ENCODE assay signal across 9 cellular contexts in the genomic region with DNA sequence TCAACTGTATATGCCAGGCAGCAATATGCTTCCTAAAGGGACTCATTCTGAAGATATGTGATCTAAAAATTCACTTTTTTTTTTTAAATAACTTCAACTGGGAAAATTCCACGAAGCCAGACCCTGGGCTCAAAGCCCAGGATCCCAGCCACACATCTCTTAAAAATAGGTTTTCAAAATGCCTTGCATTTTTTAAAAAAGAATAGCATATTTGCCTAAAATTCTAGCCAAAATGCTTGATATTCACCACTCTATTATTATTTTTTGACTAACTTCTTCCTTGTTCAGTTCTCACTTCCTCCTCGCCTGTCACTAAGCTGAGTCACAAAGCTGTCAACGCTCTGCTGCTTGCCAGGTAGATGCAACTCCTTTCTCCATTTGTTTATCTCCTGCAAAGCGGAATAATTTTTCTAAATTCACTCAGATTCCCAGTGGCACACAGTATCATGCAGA.
DNase-seq lines count a peak whose midpoint lies in the region; ATAC-seq and TF ChIP-seq lines count a peak whose summit lies in the region.
"Had no signal": no experiment of that assay in that cellular context is flagged by ENCODE, and none has a peak within 500 bp of the region (broad histone marks: within the 10 kb centered on the region; RNA-seq: fewer than 3 reads in every experiment).

No MANE protein-coding gene starts in this region.

- DNase-seq in EH (ENCODE audit: low read depth), result peak; percentile 83
- peak; percentile 50 for DNase-seq in inferior parietal cortex (ENCODE audit: extremely low spot score)
- no peak for DNase-seq in NCI-H2107 treated with DMSO at 0.1 percent for 48 hours (lab: John Stamatoyannopoulos, UW; ENCODE audit: unreplicated experiment)
- DNase-seq in NCI-H510A treated with DMSO at 0.1 percent for 48 hours (lab: John Stamatoyannopoulos, UW), result no peak
- no peak for DNase-seq in COLO829 (ENCODE audit: low spot score)
- no peak for DNase-seq in NCI-H1436 (lab: John Stamatoyannopoulos, UW)
- DNase-seq: right lobe of liver had no signal

- ATAC-seq in HG02759 (IDR thresholded peaks at IDR 0.05; ENCODE audit: unreplicated experiment) (peak; percentile 67), SK-N-SH treated with all-trans-retinoic acid at 6 μM for 48 hours (peak; percentile 75)

TF ChIP-seq in SK-N-SH treated with all-trans-retinoic acid at 6 μM for 48 hours, 23 proteins besides CTCF, POLR2A, EP300 and RAD21:
- TF ChIP-seq, protein P1, sequence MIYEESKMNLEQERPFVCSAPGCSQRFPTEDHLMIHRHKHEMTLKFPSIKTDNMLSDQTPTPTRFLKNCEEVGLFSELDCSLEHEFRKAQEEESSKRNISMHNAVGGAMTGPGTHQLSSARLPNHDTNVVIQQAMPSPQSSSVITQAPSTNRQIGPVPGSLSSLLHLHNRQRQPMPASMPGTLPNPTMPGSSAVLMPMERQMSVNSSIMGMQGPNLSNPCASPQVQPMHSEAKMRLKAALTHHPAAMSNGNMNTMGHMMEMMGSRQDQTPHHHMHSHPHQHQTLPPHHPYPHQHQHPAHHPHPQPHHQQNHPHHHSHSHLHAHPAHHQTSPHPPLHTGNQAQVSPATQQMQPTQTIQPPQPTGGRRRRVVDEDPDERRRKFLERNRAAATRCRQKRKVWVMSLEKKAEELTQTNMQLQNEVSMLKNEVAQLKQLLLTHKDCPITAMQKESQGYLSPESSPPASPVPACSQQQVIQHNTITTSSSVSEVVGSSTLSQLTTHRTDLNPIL (CRISPR knock-in tag; IDR thresholded peaks at IDR 0.05; ENCODE audit: low read depth), result no peak
- TF ChIP-seq, protein P2, sequence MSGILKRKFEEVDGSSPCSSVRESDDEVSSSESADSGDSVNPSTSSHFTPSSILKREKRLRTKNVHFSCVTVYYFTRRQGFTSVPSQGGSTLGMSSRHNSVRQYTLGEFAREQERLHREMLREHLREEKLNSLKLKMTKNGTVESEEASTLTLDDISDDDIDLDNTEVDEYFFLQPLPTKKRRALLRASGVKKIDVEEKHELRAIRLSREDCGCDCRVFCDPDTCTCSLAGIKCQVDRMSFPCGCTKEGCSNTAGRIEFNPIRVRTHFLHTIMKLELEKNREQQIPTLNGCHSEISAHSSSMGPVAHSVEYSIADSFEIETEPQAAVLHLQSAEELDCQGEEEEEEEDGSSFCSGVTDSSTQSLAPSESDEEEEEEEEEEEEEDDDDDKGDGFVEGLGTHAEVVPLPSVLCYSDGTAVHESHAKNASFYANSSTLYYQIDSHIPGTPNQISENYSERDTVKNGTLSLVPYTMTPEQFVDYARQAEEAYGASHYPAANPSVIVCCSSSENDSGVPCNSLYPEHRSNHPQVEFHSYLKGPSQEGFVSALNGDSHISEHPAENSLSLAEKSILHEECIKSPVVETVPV (CRISPR knock-in tag; IDR thresholded peaks at IDR 0.05), result no peak
- no peak for TF ChIP-seq OSR1 (CRISPR knock-in tag; IDR thresholded peaks at IDR 0.05)
- TF ChIP-seq ARNTL (CRISPR knock-in tag; IDR thresholded peaks at IDR 0.05; ENCODE audit: borderline replicate concordance, low read depth), result no peak
- TF ChIP-seq, protein P3, sequence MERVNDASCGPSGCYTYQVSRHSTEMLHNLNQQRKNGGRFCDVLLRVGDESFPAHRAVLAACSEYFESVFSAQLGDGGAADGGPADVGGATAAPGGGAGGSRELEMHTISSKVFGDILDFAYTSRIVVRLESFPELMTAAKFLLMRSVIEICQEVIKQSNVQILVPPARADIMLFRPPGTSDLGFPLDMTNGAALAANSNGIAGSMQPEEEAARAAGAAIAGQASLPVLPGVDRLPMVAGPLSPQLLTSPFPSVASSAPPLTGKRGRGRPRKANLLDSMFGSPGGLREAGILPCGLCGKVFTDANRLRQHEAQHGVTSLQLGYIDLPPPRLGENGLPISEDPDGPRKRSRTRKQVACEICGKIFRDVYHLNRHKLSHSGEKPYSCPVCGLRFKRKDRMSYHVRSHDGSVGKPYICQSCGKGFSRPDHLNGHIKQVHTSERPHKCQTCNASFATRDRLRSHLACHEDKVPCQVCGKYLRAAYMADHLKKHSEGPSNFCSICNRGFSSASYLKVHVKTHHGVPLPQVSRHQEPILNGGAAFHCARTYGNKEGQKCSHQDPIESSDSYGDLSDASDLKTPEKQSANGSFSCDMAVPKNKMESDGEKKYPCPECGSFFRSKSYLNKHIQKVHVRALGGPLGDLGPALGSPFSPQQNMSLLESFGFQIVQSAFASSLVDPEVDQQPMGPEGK (CRISPR knock-in tag; IDR thresholded peaks at IDR 0.05; ENCODE audit: borderline replicate concordance), result no peak
- TF ChIP-seq TOX (CRISPR knock-in tag; IDR thresholded peaks at IDR 0.05; ENCODE audit: borderline replicate concordance), result no peak
- no peak for TF ChIP-seq GLIS3 (CRISPR knock-in tag; IDR thresholded peaks at IDR 0.05)
- TF ChIP-seq ZNF565 (CRISPR knock-in tag; conservative IDR thresholded peaks at IDR 0.05; ENCODE audit: low read depth), result no peak
- TF ChIP-seq TCF4 (CRISPR knock-in tag; IDR thresholded peaks at IDR 0.05; ENCODE audit: borderline replicate concordance), result no peak
- no peak for TF ChIP-seq ZC3H10 (CRISPR knock-in tag; IDR thresholded peaks at IDR 0.05)
- TF ChIP-seq ZNF70 (CRISPR knock-in tag; IDR thresholded peaks at IDR 0.05), result no peak
- no peak for TF ChIP-seq BACH2 (CRISPR knock-in tag; IDR thresholded peaks at IDR 0.05; ENCODE audit: borderline replicate concordance)
- no peak for TF ChIP-seq PPARA (CRISPR knock-in tag; IDR thresholded peaks at IDR 0.05; ENCODE audit: borderline replicate concordance)
- no peak for TF ChIP-seq ISL1 (CRISPR knock-in tag; IDR thresholded peaks at IDR 0.05)

Comparison
In these comparisons a context has a peak if more than half of its experiments do, and no peak if none do; other contexts are left out.
1. DNase-seq: peak in EH (single experiment) and inferior parietal cortex (single experiment); none in NCI-H2107 treated with DMSO at 0.1 percent for 48 hours (single experiment), NCI-H510A treated with DMSO at 0.1 percent for 48 hours (single experiment), COLO829 (single experiment) and NCI-H1436 (single experiment).